ENCODE assay signal across 24 cellular contexts in genomic region chr14:88170333-88170732, GRCh38.
"Had no signal": no experiment of that assay in that cellular context is flagged by ENCODE, and none has a peak within 500 bp of the region (broad histone marks: within the 10 kb centered on the region; RNA-seq: fewer than 3 reads in every experiment).

No MANE protein-coding gene starts in this region.

- H3K79me2 ChIP-seq: hepatocyte had no signal

- H3K27me3 ChIP-seq: hepatocyte, pancreas, tibial artery, upper lobe of left lung, uterus had no signal

- ATAC-seq: left cardiac atrium; left ventricle myocardium superior; naive thymus-derived CD4-positive, alpha-beta T cell; pancreas; right cardiac atrium; stimulated activated memory B cell treated with anti-CD40 and anti-IgM and Interleukin-4, amounts not matched to agents 10 μg/mL and 1 μg/mL and 100 μg/mL, for 72 hours had no signal

- H2AFZ ChIP-seq: hepatocyte had no signal

- H3K36me3 ChIP-seq: pancreas, tibial artery, upper lobe of left lung, uterus had no signal

- H3K4me2 ChIP-seq: hepatocyte had no signal

- H3K4me1 ChIP-seq: pancreas, tibial artery, upper lobe of left lung, uterus had no signal

- H3K27ac ChIP-seq: coronary artery, hepatocyte, pancreas, tibial artery, upper lobe of left lung, uterus had no signal

- DNase-seq: effector CD4-positive, alpha-beta T cell; foreskin melanocyte; head of caudate nucleus; kidney; left cardiac atrium; left ventricle myocardium superior; mesenchymal stem cell; midbrain; naive thymus-derived CD4-positive, alpha-beta T cell; nephron progenitor cell; pancreas; right cardiac atrium; stimulated activated CD4-positive, alpha-beta T cell treated with anti-CD3 and anti-CD28 coated beads, Interleukin-15, amount 100 ng/mL, for 24 hours; stimulated activated CD4-positive, alpha-beta T cell treated with anti-CD3 and anti-CD28 coated beads, Interleukin-1b, Interleukin-23, amount 100 ng/mL, for 48 hours; stimulated activated CD4-positive, alpha-beta T cell treated with anti-CD3 and anti-CD28 coated beads, Interleukin-4, amount 100 ng/mL, for 24 hours; tibial artery; upper lobe of left lung; uterus had no signal

- H3K4me3 Mint-ChIP-seq: naive thymus-derived CD4-positive, alpha-beta T cell; nephron progenitor cell; stimulated activated memory B cell treated with anti-CD40 and anti-IgM and Interleukin-4, amounts not matched to agents 10 μg/mL and 1 μg/mL and 100 μg/mL, for 72 hours; stimulated activated naive CD8-positive, alpha-beta T cell treated with anti-CD3 and anti-CD28 coated beads, Interleukin-15, Interleukin-2, amounts not matched to agents 100 ng/mL and 50 ng/mL, for 24 hours had no signal

- FAIRE-seq: kidney, pancreas had no signal

- H3K4me1 Mint-ChIP-seq: nephron progenitor cell had no signal

- H3K9me3 ChIP-seq: pancreas, upper lobe of left lung had no signal

- H3K9me3 Mint-ChIP-seq: stimulated activated memory B cell treated with anti-CD40 and anti-IgM and Interleukin-4, amounts not matched to agents 10 μg/mL and 1 μg/mL and 100 μg/mL, for 72 hours; stimulated activated naive CD8-positive, alpha-beta T cell treated with anti-CD3 and anti-CD28 coated beads, Interleukin-15, Interleukin-2, amounts not matched to agents 100 ng/mL and 50 ng/mL, for 24 hours had no signal

- H3K36me3 Mint-ChIP-seq: stimulated activated memory B cell treated with anti-CD40 and anti-IgM and Interleukin-4, amounts not matched to agents 10 μg/mL and 1 μg/mL and 100 μg/mL, for 72 hours had no signal

- H3K4me3 ChIP-seq: coronary artery, hepatocyte, lung, pancreas, tibial artery, upper lobe of left lung, uterus had no signal

- H3K27ac Mint-ChIP-seq: nephron progenitor cell; progenitor cell of endocrine pancreas; stimulated activated memory B cell treated with anti-CD40 and anti-IgM and Interleukin-4, amounts not matched to agents 10 μg/mL and 1 μg/mL and 100 μg/mL, for 72 hours; stimulated activated naive CD8-positive, alpha-beta T cell treated with anti-CD3 and anti-CD28 coated beads, Interleukin-15, Interleukin-2, amounts not matched to agents 100 ng/mL and 50 ng/mL, for 24 hours had no signal
